ENCODE assay signal across 8 cellular contexts in the genomic region with DNA sequence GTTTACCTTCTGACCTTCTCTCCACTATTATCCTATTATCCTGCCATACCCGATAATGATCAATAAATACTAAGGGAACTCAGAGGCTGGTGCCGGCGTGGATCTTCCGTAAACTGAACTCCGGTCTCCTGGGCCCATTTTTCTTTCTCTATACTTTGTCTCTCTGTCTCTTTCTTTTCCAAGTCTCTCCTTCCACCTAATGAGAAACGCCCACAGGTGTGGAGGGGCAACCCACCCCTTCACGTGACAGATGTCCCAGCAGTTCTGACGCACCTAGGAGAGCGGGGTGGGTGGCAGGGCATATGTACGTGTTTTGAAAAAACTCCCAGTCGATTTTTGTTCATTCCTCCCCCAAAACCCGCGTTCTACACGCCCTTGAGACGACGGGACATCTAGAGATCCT. TPM values are rescaled to one million over a fixed set of nuclear protein-coding genes. Genes with fewer than 3 reads are reported as not detected.
A peak's percentile ranks its signal among the peaks of the same experiment; 100 is the strongest.
DNase-seq lines count a peak whose midpoint lies in the region; ATAC-seq, FAIRE-seq and TF ChIP-seq lines count a peak whose summit lies in the region.
"Not testable (repeated sequence)": the region's sequence is repeated elsewhere in the genome, so short reads cannot be mapped to it uniquely, and the experiment has no call there.

No MANE protein-coding gene starts in this region.

- not testable (repeated sequence) for H3K36me3 ChIP-seq in PC-3 (ENCODE audit: low read depth, low read length); endodermal cell (ENCODE audit: control insufficient read depth, insufficient read depth, low read length); kidney (ENCODE audit: control insufficient read depth in 1 of 2, insufficient read depth in 2 of 2, low read length in 2 of 2); osteoblast (ENCODE audit: insufficient read depth, low read length); thyroid gland

- peak; percentile 3 for ATAC-seq in HG02588 (IDR thresholded peaks at IDR 0.05; ENCODE audit: unreplicated experiment)
- not testable (repeated sequence) for ATAC-seq in PC-3

- H3K27ac ChIP-seq in PC-3 (ENCODE audit: low read length) (peak overlapping the region; percentile 61), endodermal cell (ENCODE audit: low read depth, low read length) (peak overlapping the region; percentile 42), kidney (ENCODE audit: low read depth in 2 of 2, low read length in 2 of 2) (peak overlapping the region in 1 of 2 donors; percentile 48), osteoblast (ENCODE audit: low read depth, low read length) (peak overlapping the region; percentile 46), thyroid gland (peak overlapping the region; percentile 17 to 77 (median 29))

- peaks cover 26% of the 10 kb centered on the region for H3K36me3 Mint-ChIP-seq in Calu3 (ENCODE audit: insufficient read depth, unreplicated experiment)
- not testable (repeated sequence) for H3K36me3 Mint-ChIP-seq in activated naive CD4-positive, alpha-beta T cell treated with anti-CD3 and anti-CD28 coated beads, Interleukin-2, amount 50 U/mL, for 24 hours; endodermal cell (ENCODE audit: low read depth)

- peak overlapping the region; percentile 94 for H3K27ac Mint-ChIP-seq in Calu3 (ENCODE audit: unreplicated experiment)
- peak overlapping the region; percentile 95 for H3K27ac Mint-ChIP-seq in activated naive CD4-positive, alpha-beta T cell treated with anti-CD3 and anti-CD28 coated beads, Interleukin-2, amount 50 U/mL, for 24 hours
- H3K27ac Mint-ChIP-seq in endodermal cell, result peak overlapping the region; percentile 99

- FAIRE-seq in kidney (lab: Jason Lieb, UNC), result not testable (repeated sequence)

- H3F3A ChIP-seq in PC-3 (ENCODE audit: low read length, unreplicated experiment), result not testable (repeated sequence)

- H3K27me3 Mint-ChIP-seq in Calu3 (ENCODE audit: unreplicated experiment); activated naive CD4-positive, alpha-beta T cell treated with anti-CD3 and anti-CD28 coated beads, Interleukin-2, amount 50 U/mL, for 24 hours: not testable (repeated sequence)
- peaks cover 27% of the 10 kb centered on the region for H3K27me3 Mint-ChIP-seq in endodermal cell (ENCODE audit: insufficient read depth)

- intact Hi-C loops in Calu3 (cut with micrococcal nuclease; ENCODE audit: unreplicated experiment) (loop anchor here (1.0 to 10.0 kb wide), 4 partner anchors 31 to 83 kb away; a partner anchor contains a TSS), PC-3 (cut with micrococcal nuclease) (loop anchor here (1.0 kb wide), 3 partner anchors 31 to 84 kb away; a partner anchor contains a TSS)
- intact Hi-C loops in kidney (cut with DNase I); thyroid gland (cut with DNase I): not testable (repeated sequence)

- not testable (repeated sequence) for DNase-seq in Calu3; PC-3; endodermal cell; kidney; osteoblast (ENCODE audit: insufficient read length, low spot score, missing footprints); thyroid gland

- H3K4me3 ChIP-seq in PC-3 (ENCODE audit: low read length), result peak overlapping the region; percentile 75
- peak overlapping the region; percentile 93 for H3K4me3 ChIP-seq in endodermal cell (ENCODE audit: low read length)
- peak overlapping the region; percentile 82 to 98 for H3K4me3 ChIP-seq in kidney (ENCODE audit: low read length in 2 of 2)
- peak overlapping the region; percentile 90 for H3K4me3 ChIP-seq in osteoblast (ENCODE audit: insufficient read depth, low read length)
- peak overlapping the region in 2 of 3 donors; percentile 12 to 59 for H3K4me3 ChIP-seq in thyroid gland (replicated peaks in 1 of 3)

- H3K4me2 ChIP-seq in PC-3 (ENCODE audit: low read length) (peak overlapping the region; percentile 88), osteoblast (ENCODE audit: insufficient read depth, low read length) (peak overlapping the region; percentile 95)

- WGBS in endodermal cell (ENCODE audit: insufficient coverage in 1 of 2, insufficient read length in 1 of 2), 2 experiments, result 8 to 17% methylated on average over 5 to 16 of the region's 16 CpGs
- WGBS in thyroid gland, 2 donors, result 12 to 13% methylated on average over 16 of the region's 16 CpGs

- TF ChIP-seq CTCF in Calu3 (IDR thresholded peaks at IDR 0.05; ENCODE audit: unreplicated experiment); PC-3 (conservative IDR thresholded peaks at IDR 0.05; ENCODE audit: low read depth, low read length); endodermal cell (conservative IDR thresholded peaks at IDR 0.05); kidney (IDR thresholded peaks at IDR 0.05; ENCODE audit: borderline replicate concordance, extremely low read depth, insufficient read depth); osteoblast (IDR thresholded peaks at IDR 0.05; ENCODE audit: extremely low read depth, low read depth, low read length); thyroid gland (IDR thresholded peaks at IDR 0.05): not testable (repeated sequence)

- H3K9me3 Mint-ChIP-seq in Calu3 (ENCODE audit: low read depth, unreplicated experiment); activated naive CD4-positive, alpha-beta T cell treated with anti-CD3 and anti-CD28 coated beads, Interleukin-2, amount 50 U/mL, for 24 hours; endodermal cell: not testable (repeated sequence)

- TSS peak; percentile 91 for BruUV-seq in Calu3 (replicated peaks; lab: Mats Ljungman, UMichigan)
- BruUV-seq in PC-3 (replicated peaks; lab: Mats Ljungman, UMichigan), result TSS peak; percentile 96

- H3K27me3 ChIP-seq in PC-3 (ENCODE audit: low read length); endodermal cell (ENCODE audit: control insufficient read depth, insufficient read depth, low read length, poor library complexity, severe bottlenecking); thyroid gland: not testable (repeated sequence)
- H3K27me3 ChIP-seq in osteoblast (ENCODE audit: insufficient read depth, low read length), result peaks cover 17% of the 10 kb centered on the region

- POLR2A ChIA-PET in PC-3 (lab: Charles Lee; ENCODE audit: unreplicated experiment), result interaction anchor here (0.6 to 0.7 kb wide), 3 partner anchors 24 to 129 kb away, joined by 3 to 5 read pairs (median 4); no protein-coding TSS in a partner anchor

- H3K4me3 Mint-ChIP-seq in Calu3 (ENCODE audit: low read depth, unreplicated experiment), result peak overlapping the region; percentile 82
- H3K4me3 Mint-ChIP-seq in activated naive CD4-positive, alpha-beta T cell treated with anti-CD3 and anti-CD28 coated beads, Interleukin-2, amount 50 U/mL, for 24 hours, result peak overlapping the region; percentile 94
- H3K4me3 Mint-ChIP-seq in endodermal cell, result peak overlapping the region; percentile 86

- H2AFZ ChIP-seq in PC-3 (ENCODE audit: low read length) (peak overlapping the region; percentile 62), osteoblast (ENCODE audit: low read length) (peak overlapping the region; percentile 92)

- not testable (repeated sequence) for H4K20me1 ChIP-seq in PC-3 (ENCODE audit: low read length); osteoblast (ENCODE audit: insufficient read depth, low read length)

- H3K9me3 ChIP-seq in PC-3 (ENCODE audit: low read length); endodermal cell (ENCODE audit: control insufficient read depth, low read length); kidney (ENCODE audit: control insufficient read depth in 1 of 2, low read length in 2 of 2); osteoblast (ENCODE audit: low read depth, low read length); thyroid gland: not testable (repeated sequence)

- TF ChIP-seq POLR2A in thyroid gland (IDR thresholded peaks at IDR 0.05), result not testable (repeated sequence)

- peaks cover 24% of the 10 kb centered on the region for H3K79me2 ChIP-seq in PC-3 (ENCODE audit: low read length)
- H3K79me2 ChIP-seq in osteoblast (ENCODE audit: insufficient read depth, low read length), result peaks cover 14% of the 10 kb centered on the region

- H3K9ac ChIP-seq in PC-3 (ENCODE audit: low read length) (peak overlapping the region; percentile 61), endodermal cell (ENCODE audit: extremely low read depth, low read length, poor library complexity, severe bottlenecking) (peak overlapping the region; percentile 83), kidney (ENCODE audit: low read length in 2 of 2) (peak overlapping the region in 1 of 2 donors; percentile 55)

- CTCF ChIA-PET in Calu3 (lab: Charles Lee), result interaction anchor here (0.7 to 1.4 kb wide), 15 partner anchors 8 to 201 kb away, joined by 3 to 13 read pairs (median 4); a partner anchor contains a TSS
- CTCF ChIA-PET in PC-3 (lab: Charles Lee), result interaction anchor here (0.6 to 1.5 kb wide), 4 partner anchors 16 to 83 kb away, joined by 3 to 12 read pairs (median 4); no protein-coding TSS in a partner anchor

- not testable (repeated sequence) for H3K9me2 ChIP-seq in PC-3 (replicated peaks; ENCODE audit: low read length)

- H3K4me1 ChIP-seq in PC-3 (ENCODE audit: insufficient read depth, low read length) (peaks cover 44% of the 10 kb centered on the region), thyroid gland (peaks cover 8 to 19% of the 10 kb centered on the region in 2 donors)
- not testable (repeated sequence) for H3K4me1 ChIP-seq in endodermal cell (ENCODE audit: control insufficient read depth, insufficient read depth, low read length); kidney (ENCODE audit: control insufficient read depth in 1 of 2, insufficient read depth in 1 of 2, low read depth in 1 of 2, low read length in 2 of 2); osteoblast (ENCODE audit: insufficient read depth, low read length)

- H3K4me1 Mint-ChIP-seq in Calu3 (ENCODE audit: low read depth, unreplicated experiment), result peaks cover 55% of the 10 kb centered on the region
- peaks cover 31% of the 10 kb centered on the region for H3K4me1 Mint-ChIP-seq in activated naive CD4-positive, alpha-beta T cell treated with anti-CD3 and anti-CD28 coated beads, Interleukin-2, amount 50 U/mL, for 24 hours
- peaks cover 27% of the 10 kb centered on the region for H3K4me1 Mint-ChIP-seq in endodermal cell

RNA-seq across cellular contexts. Expression of a gene that starts 0.5 kb away (rescaled TPM):
- total RNA-seq in Calu3 (2022) (40.2 and 42.3 TPM in 2 replicates), PC-3 (2014; rRNA removed) (58.4 and 95.7 TPM in 2 replicates), endodermal cell (10 to 100 TPM; 35.9 to 37.2 TPM), kidney (36.0 TPM), osteoblast (32.6 and 35.1 TPM in 2 replicates), thyroid gland (10 to 100 TPM; 39.0 to 74.2 (median 60.9) TPM)
- polyA plus RNA-seq in endodermal cell (2013, experiment 1 of 2), result 27.6 TPM
- polyA plus RNA-seq in endodermal cell (2013, experiment 2 of 2), result 25.8 TPM
- polyA plus RNA-seq in kidney (ENCODE audit: insufficient read depth, low read depth, low replicate concordance), result 34.3 TPM

RNA-seq across cellular contexts. Expression of a gene that starts 3.4 kb away (rescaled TPM):
- total RNA-seq in Calu3 (2022), result 7.9 and 17.7 TPM in 2 replicates
- total RNA-seq in PC-3 (2014; rRNA removed), result 1.2 and 1.3 TPM in 2 replicates
- 1 to 10 TPM; 2.0 to 3.0 TPM for total RNA-seq in endodermal cell
- polyA plus RNA-seq in endodermal cell (2013, experiment 1 of 2), result 4.3 TPM
- 4.0 TPM for polyA plus RNA-seq in endodermal cell (2013, experiment 2 of 2)
- 0.19 TPM for total RNA-seq in kidney
- 0.19 TPM for polyA plus RNA-seq in kidney (ENCODE audit: insufficient read depth, low read depth, low replicate concordance)
- not detected in 2 replicates for total RNA-seq in osteoblast
- total RNA-seq in thyroid gland, result under 1 TPM in 1 of 4 donors, not detected in 3; 0.27 TPM

RNA-seq across cellular contexts. Expression of a gene that starts 20.6 kb away (rescaled TPM):
- total RNA-seq in Calu3 (2022) (11.7 and 13.6 TPM in 2 replicates), PC-3 (2014; rRNA removed) (1.7 and 2.6 TPM in 2 replicates), endodermal cell (1 to 10 TPM; 2.5 to 3.0 TPM), kidney (1.9 TPM), osteoblast (under 0.01 and 0.29 TPM in 2 replicates), thyroid gland (1 to 10 TPM in 3 of 4 donors, not detected in 1; 1.2 to 2.6 (median 1.5) TPM)
- 5.1 TPM for polyA plus RNA-seq in endodermal cell (2013, experiment 1 of 2)
- 4.0 TPM for polyA plus RNA-seq in endodermal cell (2013, experiment 2 of 2)
- polyA plus RNA-seq in kidney (ENCODE audit: insufficient read depth, low read depth, low replicate concordance), result 3.1 TPM

RNA-seq across cellular contexts. Expression of a gene that starts 30.0 kb away (rescaled TPM):
- 23.5 and 24.6 TPM in 2 replicates for total RNA-seq in Calu3 (2022)
- total RNA-seq in PC-3 (2014; rRNA removed), result 30.6 and 40.1 TPM in 2 replicates
- 10 to 100 TPM; 22.2 to 25.2 TPM for total RNA-seq in endodermal cell
- polyA plus RNA-seq in endodermal cell (2013, experiment 1 of 2), result 22.0 TPM
- 18.7 TPM for polyA plus RNA-seq in endodermal cell (2013, experiment 2 of 2)
- total RNA-seq in kidney, result 9.1 TPM
- 21.5 TPM for polyA plus RNA-seq in kidney (ENCODE audit: insufficient read depth, low read depth, low replicate concordance)
- 15.9 and 17.0 TPM in 2 replicates for total RNA-seq in osteoblast
- 10 to 100 TPM in 2 of 4 donors, 1 to 10 TPM in 2; 5.3 to 17.4 (median 9.6) TPM for total RNA-seq in thyroid gland

RNA-seq across cellular contexts. Expression of a gene that starts 31.7 kb away (rescaled TPM):
- 194 and 209 TPM in 2 replicates for total RNA-seq in Calu3 (2022)
- total RNA-seq in PC-3 (2014; rRNA removed), result 267 and 284 TPM in 2 replicates
- 100 to 1,000 TPM; 265 to 284 TPM for total RNA-seq in endodermal cell
- polyA plus RNA-seq in endodermal cell (2013, experiment 1 of 2), result 88.2 TPM
- polyA plus RNA-seq in endodermal cell (2013, experiment 2 of 2), result 83.1 TPM
- total RNA-seq in kidney, result 104 TPM
- polyA plus RNA-seq in kidney (ENCODE audit: insufficient read depth, low read depth, low replicate concordance), result 150 TPM
- total RNA-seq in osteoblast, result 52.2 and 61.5 TPM in 2 replicates
- total RNA-seq in thyroid gland, result 100 to 1,000 TPM in 1 of 4 donors, 10 to 100 TPM in 3; 48.5 to 109 (median 69.0) TPM

Comparison
In these comparisons a context has a peak if more than half of its experiments do, and no peak if none do; other contexts are left out.
1. H3K4me3 ChIP-seq: peak in every context shown above with its lines; median percentile 93 in endodermal cell; 90 in kidney; 90 in osteoblast; 75 in PC-3; 36 in thyroid gland.